Comparison of ENCODE assay signal across 12 cellular contexts in genomic region chr4:122117743-122118142, GRCh38. TPM values are rescaled to one million over a fixed set of nuclear protein-coding genes. Genes with fewer than 3 reads are reported as not detected.
A peak's percentile ranks its signal among the peaks of the same experiment; 100 is the strongest.
DNase-seq lines count a peak whose midpoint lies in the region; ATAC-seq lines count a peak whose summit lies in the region.
"Had no signal": no experiment of that assay in that cellular context is flagged by ENCODE, and none has a peak within 500 bp of the region (broad histone marks: within the 10 kb centered on the region; RNA-seq: fewer than 3 reads in every experiment).

No MANE protein-coding gene starts in this region.

- intact Hi-C loops in posterior vena cava (cut with DNase I): no loop called here

- peak; percentile 16 for DNase-seq in activated effector memory CD4-positive, alpha-beta T cell treated with Interleukin-2 at 50 U/mL for 16 hours
- DNase-seq in activated effector memory CD4-positive, alpha-beta T cell treated with anti-CD3 and anti-CD28 coated beads, Interleukin-2, amount 50 U/mL, for 16 hours: no peak
- peak; percentile 24 for DNase-seq in OCI-M1 (lab: John Stamatoyannopoulos, UW)
- DNase-seq in central memory CD4-positive, alpha-beta T cell: peak; percentile 17
- peak; percentile 3 for DNase-seq in skeletal muscle cell (ENCODE audit: low read depth)
- no peak for DNase-seq in posterior vena cava (ENCODE audit: low spot score)
- DNase-seq: effector CD4-positive, alpha-beta T cell; NCI-H2227 treated with DMSO at 0.1 percent for 48 hours; trophoblast cell had no signal

- no peak overlapping the region for H3K4me3 ChIP-seq in skeletal muscle cell (ENCODE audit: low read depth, low read length)
- H3K4me3 ChIP-seq: right atrium auricular region had no signal

- no peak for ATAC-seq in GM18861 (IDR thresholded peaks at IDR 0.05; ENCODE audit: unreplicated experiment)
- ATAC-seq in HG02798 (IDR thresholded peaks at IDR 0.05; ENCODE audit: poor library complexity, unreplicated experiment): no peak

RNA-seq across cellular contexts. Expression of gene BLTP1, which starts 34.4 kb away (rescaled TPM):
- 10 to 100 TPM; 58.7 to 67.7 TPM for total RNA-seq in posterior vena cava

Comparison
In these comparisons a context has a peak if more than half of its experiments do, and no peak if none do; other contexts are left out.
1. DNase-seq: peak in activated effector memory CD4-positive, alpha-beta T cell treated with Interleukin-2 at 50 U/mL for 16 hours (single experiment), OCI-M1 (single experiment), central memory CD4-positive, alpha-beta T cell (single experiment) and skeletal muscle cell (single experiment); none in activated effector memory CD4-positive, alpha-beta T cell treated with anti-CD3 and anti-CD28 coated beads, Interleukin-2, amount 50 U/mL, for 16 hours (single experiment) and posterior vena cava (single experiment).